Comparison of ENCODE assay signal across 9 cellular contexts in the genomic region with DNA sequence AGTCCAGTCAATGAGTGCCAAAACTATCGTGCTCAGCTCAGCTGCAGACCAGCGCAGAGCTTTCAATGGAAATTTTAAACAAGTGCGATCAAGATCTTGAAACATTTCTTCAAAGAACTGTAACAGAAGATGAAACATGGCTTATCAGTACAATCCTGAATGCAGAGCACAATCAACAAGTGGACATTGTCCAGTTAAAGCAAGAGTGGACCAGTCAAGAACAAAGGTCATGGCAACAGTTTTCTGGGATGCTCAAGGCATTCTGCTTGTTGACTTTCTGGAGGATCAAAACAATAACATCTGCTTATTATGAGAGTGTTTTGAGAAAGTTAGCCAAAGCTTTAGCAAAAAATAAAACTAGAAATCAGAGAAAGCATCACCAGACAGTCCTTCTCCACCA.
"Had no signal": no experiment of that assay in that cellular context is flagged by ENCODE, and none has a peak within 500 bp of the region (broad histone marks: within the 10 kb centered on the region; RNA-seq: fewer than 3 reads in every experiment).

No MANE protein-coding gene starts in this region.

- H3K9me3 Mint-ChIP-seq: GM23338, H9, HFFc6, IgD-negative memory B cell had no signal

- H3K4me2 ChIP-seq: GM23338 had no signal

- DNase-seq: H9, HCEC 1CT, HFFc6, KG1 had no signal

- H3K4me1 Mint-ChIP-seq: GM23338, IgD-negative memory B cell had no signal

- ATAC-seq: GM23338 had no signal

- H3K4me3 Mint-ChIP-seq: GM23338, H9, HFFc6, IgD-negative memory B cell had no signal

- FAIRE-seq: H1, H54, HTR-8/SVneo had no signal

- H3K4me3 ChIP-seq: GM23338 had no signal

- H3K36me3 Mint-ChIP-seq: IgD-negative memory B cell had no signal

- H3K27ac Mint-ChIP-seq: GM23338, H9, HFFc6, IgD-negative memory B cell had no signal
